In the genomic region with DNA sequence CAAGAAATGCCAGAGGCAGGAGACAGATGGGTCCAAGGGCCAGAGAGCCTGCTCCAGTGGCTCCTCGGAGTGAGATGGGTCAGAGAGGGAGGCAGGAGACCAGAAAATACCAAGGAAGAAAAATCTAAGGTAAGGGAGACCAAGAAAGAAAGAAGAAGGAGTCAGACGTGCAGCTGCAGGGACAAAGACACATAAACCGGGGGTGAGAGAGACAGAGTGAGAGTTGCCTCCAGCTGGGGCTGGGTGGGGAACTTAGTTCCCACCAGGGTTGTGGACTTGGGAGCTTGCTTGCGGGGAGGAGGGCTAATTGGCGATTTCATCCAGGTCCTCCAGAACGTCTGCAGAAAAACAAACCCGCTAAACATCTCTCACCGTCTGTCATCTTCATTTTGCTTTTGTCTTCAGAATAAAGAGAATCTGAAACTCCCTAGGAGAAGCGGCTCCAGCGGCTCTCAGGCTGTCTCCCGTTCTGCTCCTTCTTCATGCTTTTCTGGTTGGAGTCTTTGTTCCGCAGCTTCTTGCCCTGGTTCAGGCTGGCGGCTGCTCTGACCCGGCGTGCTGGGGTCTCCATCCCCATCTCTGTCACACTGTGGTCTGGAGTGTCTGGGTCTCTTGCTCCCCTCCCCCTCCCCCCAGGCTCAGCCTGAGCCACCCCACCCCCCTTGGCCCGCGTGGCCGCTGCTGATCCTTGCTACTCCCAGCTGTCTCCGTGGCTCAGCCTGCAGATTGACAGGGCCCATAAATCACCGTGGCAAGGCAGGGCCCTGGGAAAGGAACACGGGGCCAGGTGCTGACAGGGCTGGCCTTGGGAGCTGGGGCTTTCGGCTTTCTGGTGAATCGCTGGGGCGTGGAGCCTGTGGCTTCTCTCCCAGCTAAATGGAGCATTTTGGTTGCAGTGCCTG, we compare ENCODE assay signal across 12 cellular contexts.
DNase-seq lines count a peak whose midpoint lies in the region; ATAC-seq and TF ChIP-seq lines count a peak whose summit lies in the region.
"Had no signal": no experiment of that assay in that cellular context is flagged by ENCODE, and none has a peak within 500 bp of the region (broad histone marks: within the 10 kb centered on the region; RNA-seq: fewer than 3 reads in every experiment).

No MANE protein-coding gene starts in this region.

- TF ChIP-seq CTCF in gastrocnemius medialis (IDR thresholded peaks at IDR 0.05 in 4 of 5, conservative IDR thresholded peaks at IDR 0.05 in 1 of 5), result no peak

- 30 to 39% methylated on average over 24 of the region's 24 CpGs for WGBS in ectodermal cell, 2 experiments

- H3K4me3 ChIP-seq in ectodermal cell (ENCODE audit: insufficient read depth, low read depth, low read length) (no peak overlapping the region), gastrocnemius medialis (peak overlapping the region; percentile 24 to 47 (median 40))

- H3K4me1 ChIP-seq in ectodermal cell (ENCODE audit: control insufficient read depth, insufficient read depth, low read length), result peaks cover 23% of the 10 kb centered on the region
- peaks cover 14 to 33% of the 10 kb centered on the region in 2 donors for H3K4me1 ChIP-seq in gastrocnemius medialis

- intact Hi-C loops in gastrocnemius medialis (cut with DNase I; ENCODE audit: low total_unique reads), result loop anchor here (5.0 kb wide), 2 partner anchors 47 to 303 kb away; no protein-coding TSS in a partner anchor

- H3K9me3 ChIP-seq in ectodermal cell (ENCODE audit: control insufficient read depth, low read length), result no peaks in the 10 kb centered on the region
- H3K9me3 ChIP-seq in gastrocnemius medialis, result no peaks in the 10 kb centered on the region

- H3K36me3 Mint-ChIP-seq in naive thymus-derived CD8-positive, alpha-beta T cell, result no peaks in the 10 kb centered on the region
- H3K36me3 Mint-ChIP-seq: natural killer cell treated with Interleukin-12 subunit alpha and Interleukin-12 subunit beta and Interleukin-15 and Interleukin-18, amount 100 ng/mL, for 72 hours had no signal

- peak overlapping the region in 1 of 10 donors; percentile 9 for H3K4me3 Mint-ChIP-seq in naive thymus-derived CD8-positive, alpha-beta T cell
- H3K4me3 Mint-ChIP-seq: natural killer cell treated with Interleukin-12 subunit alpha and Interleukin-12 subunit beta and Interleukin-15 and Interleukin-18, amount 100 ng/mL, for 72 hours had no signal

- H3K27me3 ChIP-seq in ectodermal cell (ENCODE audit: control insufficient read depth, insufficient read depth, low read length, poor library complexity, severe bottlenecking) (no peaks in the 10 kb centered on the region), gastrocnemius medialis (no peaks in the 10 kb centered on the region)

- H3K36me3 ChIP-seq in ectodermal cell (ENCODE audit: control insufficient read depth, insufficient read depth, low read length) (no peaks in the 10 kb centered on the region), gastrocnemius medialis (no peaks in the 10 kb centered on the region)

- H3K27me3 Mint-ChIP-seq in naive thymus-derived CD8-positive, alpha-beta T cell, result peaks cover 9 to 26% (median 15%) of the 10 kb centered on the region in 5 donors

- POLR2A ChIA-PET in naive thymus-derived CD8-positive, alpha-beta T cell (lab: Charles Lee), result no interaction called here

- H3K9me3 Mint-ChIP-seq in naive thymus-derived CD8-positive, alpha-beta T cell, result no peaks in the 10 kb centered on the region
- H3K9me3 Mint-ChIP-seq: natural killer cell treated with Interleukin-12 subunit alpha and Interleukin-12 subunit beta and Interleukin-15 and Interleukin-18, amount 100 ng/mL, for 72 hours had no signal

- H3K27ac ChIP-seq in ectodermal cell (ENCODE audit: insufficient read depth, low read depth, low read length, poor library complexity, severe bottlenecking), result peak overlapping the region; percentile 80
- H3K27ac ChIP-seq in gastrocnemius medialis, result peak overlapping the region; percentile 62 to 88 (median 76)

- peak; percentile 91 to 93 for ATAC-seq in gastrocnemius medialis
- ATAC-seq in naive thymus-derived CD8-positive, alpha-beta T cell, result no peak
- no peak for ATAC-seq in HG03442 (IDR thresholded peaks at IDR 0.05; ENCODE audit: unreplicated experiment)
- ATAC-seq: natural killer cell treated with Interleukin-12 subunit alpha and Interleukin-12 subunit beta and Interleukin-15 and Interleukin-18, amount 100 ng/mL, for 72 hours had no signal

- TF ChIP-seq POLR2A in gastrocnemius medialis (IDR thresholded peaks at IDR 0.05), result no peak

- peak overlapping the region in 3 of 10 donors; percentile 27 to 66 (median 48) for H3K27ac Mint-ChIP-seq in naive thymus-derived CD8-positive, alpha-beta T cell
- H3K27ac Mint-ChIP-seq: natural killer cell treated with Interleukin-12 subunit alpha and Interleukin-12 subunit beta and Interleukin-15 and Interleukin-18, amount 100 ng/mL, for 72 hours had no signal

- DNase-seq in HK-2 (ENCODE audit: unreplicated experiment) (peak; percentile 58), NCI-H2171 treated with DMSO at 0.1 percent for 48 hours (lab: John Stamatoyannopoulos, UW) (peak; percentile 95), gastrocnemius medialis (peak; percentile 85 to 97), cerebellar nuclear complex (lab: John Stamatoyannopoulos, UW) (no peak), SIG-M5 (lab: John Stamatoyannopoulos, UW) (no peak)
- no peak for DNase-seq in naive thymus-derived CD8-positive, alpha-beta T cell
- DNase-seq: activated CD8-positive, alpha-beta memory T cell treated with anti-CD3 and anti-CD28 coated beads, Interleukin-2, amount 50 U/mL, for 48 hours; Karpas-422; trophoblast cell had no signal

- in situ Hi-C loops in gastrocnemius medialis (cut with MboI; ENCODE audit: low sequenced_read_pairs in 4 of 4), result loop anchor here in 1 of 4 donors (25.0 kb wide), 1 partner anchor 298 kb away; no protein-coding TSS in a partner anchor

- peaks cover 6 to 25% (median 7%) of the 10 kb centered on the region in 4 donors for H3K4me1 Mint-ChIP-seq in naive thymus-derived CD8-positive, alpha-beta T cell

Comparison
In these comparisons a context has a peak if more than half of its experiments do, and no peak if none do; other contexts are left out.
1. DNase-seq: peak in HK-2 (single experiment), NCI-H2171 treated with DMSO at 0.1 percent for 48 hours (single experiment) and gastrocnemius medialis (2 of 2); none in cerebellar nuclear complex (0 of 2), naive thymus-derived CD8-positive, alpha-beta T cell (0 of 10) and SIG-M5 (single experiment).
2. ATAC-seq: peak in gastrocnemius medialis (2 of 2); none in naive thymus-derived CD8-positive, alpha-beta T cell (0 of 2) and HG03442 (single experiment).